Comparison of ENCODE assay signal across 8 cellular contexts in genomic region chr11:96075532-96075959, GRCh38.
DNase-seq lines count a peak whose midpoint lies in the region; ATAC-seq and TF ChIP-seq lines count a peak whose summit lies in the region.

No MANE protein-coding gene starts in this region.

- 73 to 76% methylated on average over 5 of the region's 5 CpGs for WGBS in heart right ventricle, 2 donors

- TF ChIP-seq CTCF in heart right ventricle (IDR thresholded peaks at IDR 0.05) (no peak), astrocyte of the spinal cord (IDR thresholded peaks at IDR 0.05; ENCODE audit: low read depth, low read length) (no peak), vagina (IDR thresholded peaks at IDR 0.05) (no peak)

- H3K4me1 ChIP-seq in heart right ventricle (peaks cover 0 to 54% (median 22%) of the 10 kb centered on the region in 9 donors), vagina (peaks cover 43% of the 10 kb centered on the region)

- peak in 1 of 8 donors; percentile 7 for ATAC-seq in heart right ventricle
- peak; percentile 68 for ATAC-seq in HG03060 (IDR thresholded peaks at IDR 0.05; ENCODE audit: low read depth, unreplicated experiment)

- intact Hi-C loops in heart right ventricle (cut with DNase I): loop anchor here in 1 of 10 donors (10.0 kb wide), 1 partner anchor 69 kb away; no protein-coding TSS in a partner anchor
- intact Hi-C loops in cardiac septum (cut with DNase I): no loop called here
- intact Hi-C loops in vagina (cut with DNase I): no loop called here

- peaks cover 0 to 5% (median 0%) of the 10 kb centered on the region in 9 donors for H3K36me3 ChIP-seq in heart right ventricle
- no peaks in the 10 kb centered on the region for H3K36me3 ChIP-seq in vagina

- H3K9me3 ChIP-seq in heart right ventricle (no peaks in the 10 kb centered on the region), vagina (no peaks in the 10 kb centered on the region)

- POLR2A ChIA-PET in HEK293T (lab: Yijun Ruan, JAX): no interaction called here

- H3K27ac ChIP-seq in heart right ventricle: peak overlapping the region in 8 of 10 donors; percentile 16 to 68 (median 46)
- H3K27ac ChIP-seq in vagina: peak overlapping the region; percentile 53

- CTCF ChIA-PET in HEK293T (lab: Yijun Ruan, JAX): no interaction called here

- no peaks in the 10 kb centered on the region for H3K27me3 ChIP-seq in heart right ventricle
- H3K27me3 ChIP-seq in vagina: no peaks in the 10 kb centered on the region

- H3K4me3 ChIP-seq in heart right ventricle (no peak overlapping the region), astrocyte of the spinal cord (ENCODE audit: low read depth, low read length) (no peak overlapping the region), vagina (no peak overlapping the region)

- TF ChIP-seq POLR2A in vagina (IDR thresholded peaks at IDR 0.05): no peak

- DNase-seq in heart right ventricle: no peak
- no peak for DNase-seq in cardiac septum (ENCODE audit: low spot score)
- DNase-seq in astrocyte of the spinal cord (ENCODE audit: low read depth, low spot score): peak; percentile 47
- DNase-seq in vagina (ENCODE audit: extremely low spot score in 2 of 2): no peak
- no peak for DNase-seq in NCI-H2227 treated with DMSO at 0.1 percent for 48 hours (lab: John Stamatoyannopoulos, UW)
- DNase-seq in NCI-H1105 (lab: John Stamatoyannopoulos, UW): no peak
- DNase-seq in HEK293T (ENCODE audit: extremely low spot score): no peak

- in situ Hi-C loops in astrocyte of the spinal cord (cut with HindIII; ENCODE audit: low sequenced_read_pairs): no loop called here

TF ChIP-seq in HEK293T, 16 proteins besides CTCF, POLR2A, EP300 and RAD21:
- no peak for TF ChIP-seq NFRKB (IDR thresholded peaks at IDR 0.05)
- no peak for TF ChIP-seq LEF1 (IDR thresholded peaks at IDR 0.05; ENCODE audit: borderline replicate concordance)
- TF ChIP-seq ELF4 (IDR thresholded peaks at IDR 0.05): no peak
- TF ChIP-seq CTBP1 (IDR thresholded peaks at IDR 0.05; ENCODE audit: borderline replicate concordance): no peak
- no peak for TF ChIP-seq FOXK2 (IDR thresholded peaks at IDR 0.05)
- TF ChIP-seq SP1 (IDR thresholded peaks at IDR 0.05): no peak
